ENCODE assay signal across 31 cellular contexts in the genomic region with DNA sequence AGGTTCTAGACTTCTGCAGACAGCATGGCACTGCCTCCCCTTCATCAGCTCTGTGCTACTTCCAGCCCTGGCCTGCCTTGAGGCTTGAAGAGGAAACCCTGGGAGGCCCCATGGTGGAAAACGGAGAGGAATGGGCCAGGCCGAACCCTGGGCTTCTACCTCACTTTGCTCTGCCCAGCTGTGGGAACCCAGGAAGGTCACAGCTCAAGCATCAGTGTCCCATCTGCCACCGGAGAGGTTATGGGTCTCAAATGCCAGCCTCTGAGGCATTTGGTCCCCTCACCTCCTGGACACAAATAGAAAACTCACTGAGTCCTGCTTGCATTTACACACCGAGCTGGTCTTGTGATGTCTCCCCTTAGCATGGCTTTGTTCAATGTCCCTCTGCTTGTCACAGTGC.
"Had no signal": no experiment of that assay in that cellular context is flagged by ENCODE, and none has a peak within 500 bp of the region (broad histone marks: within the 10 kb centered on the region; RNA-seq: fewer than 3 reads in every experiment).

No MANE protein-coding gene starts in this region.

- H3K9me3 ChIP-seq: adrenal gland, body of pancreas, breast epithelium, colonic mucosa, esophagus squamous epithelium had no signal

- ATAC-seq: activated CD4-positive, alpha-beta T cell treated with anti-CD3 and anti-CD28 coated beads for 36 hours; activated CD8-positive, alpha-beta memory T cell treated with anti-CD3 and anti-CD28 coated beads, Interleukin-2, amount 10 ng/mL, durations not matched to agents 7 days and 5 days; activated CD8-positive, alpha-beta T cell treated with anti-CD3 and anti-CD28 coated beads, Interleukin-2, amount 10 ng/mL, durations not matched to agents 7 days and 5 days; activated naive CD8-positive, alpha-beta T cell treated with anti-CD3 and anti-CD28 coated beads, Interleukin-2, amount 50 U/mL, for 24 hours; body of pancreas; T-helper 17 cell had no signal

- H3K4me1 ChIP-seq: adrenal gland, breast epithelium, colonic mucosa had no signal

- H3K9me3 Mint-ChIP-seq: activated CD4-positive, alpha-beta memory T cell treated with anti-CD3 and anti-CD28 coated beads for 36 hours; activated CD4-positive, alpha-beta T cell treated with anti-CD3 and anti-CD28 coated beads, Interleukin-2, amount 10 ng/mL, durations not matched to agents 24 days and 14 days; activated naive CD4-positive, alpha-beta T cell treated with anti-CD3 and anti-CD28 coated beads for 36 hours; activated naive CD4-positive, alpha-beta T cell treated with anti-CD3 and anti-CD28 coated beads, Interleukin-2, amount 50 U/mL, for 24 hours; activated naive CD8-positive, alpha-beta T cell treated with anti-CD3 and anti-CD28 coated beads for 36 hours; activated naive CD8-positive, alpha-beta T cell treated with anti-CD3 and anti-CD28 coated beads, Interleukin-2, amount 50 U/mL, for 24 hours; activated T-helper 1 cell treated with anti-CD3 and anti-CD28 coated beads, Interleukin-12 subunit alpha, Interleukin-12 subunit beta, Interleukin-2, Interleukin-4 antibody, amounts not matched to agents 30 ng/mL and 10 ng/mL and 1 ng/mL, durations not matched to agents 14 hours and 24 hours and 36 hours; activated T-helper 2 cell treated with anti-CD3 and anti-CD28 coated beads, Interferon-gamma antibody, Interleukin-2, Interleukin-4, amounts not matched to agents 10 μg/mL and 5 μg/mL and 100 μg/mL, durations not matched to agents 14 hours and 24 hours and 36 hours had no signal

- H3K27me3 Mint-ChIP-seq: activated CD8-positive, alpha-beta memory T cell treated with anti-CD3 and anti-CD28 coated beads, Interleukin-2, amount 10 ng/mL, durations not matched to agents 7 days and 5 days had no signal

- H3K27me3 ChIP-seq: body of pancreas, breast epithelium, cardiac muscle cell, colonic mucosa had no signal

- H3K4me3 ChIP-seq: adrenal gland, body of pancreas, breast epithelium, cardiac muscle cell, colonic mucosa, esophagus squamous epithelium had no signal

- H3K27ac Mint-ChIP-seq: activated CD4-positive, alpha-beta memory T cell treated with anti-CD3 and anti-CD28 coated beads for 36 hours; activated CD4-positive, alpha-beta T cell treated with anti-CD3 and anti-CD28 coated beads for 36 hours; activated CD4-positive, alpha-beta T cell treated with anti-CD3 and anti-CD28 coated beads, Interleukin-2, amount 10 ng/mL, durations not matched to agents 24 days and 14 days; activated CD8-positive, alpha-beta memory T cell treated with anti-CD3 and anti-CD28 coated beads, Interleukin-2, amount 10 ng/mL, durations not matched to agents 7 days and 5 days; activated CD8-positive, alpha-beta T cell treated with anti-CD3 and anti-CD28 coated beads, Interleukin-2, amount 10 ng/mL, durations not matched to agents 7 days and 5 days; activated naive CD4-positive, alpha-beta T cell treated with anti-CD3 and anti-CD28 coated beads for 36 hours; activated naive CD4-positive, alpha-beta T cell treated with anti-CD3 and anti-CD28 coated beads, Interleukin-2, amount 50 U/mL, for 24 hours; activated naive CD8-positive, alpha-beta T cell treated with anti-CD3 and anti-CD28 coated beads for 36 hours; activated naive CD8-positive, alpha-beta T cell treated with anti-CD3 and anti-CD28 coated beads, Interleukin-2, amount 50 U/mL, for 24 hours; activated T-helper 1 cell treated with anti-CD3 and anti-CD28 coated beads, Interleukin-12 subunit alpha, Interleukin-12 subunit beta, Interleukin-2, Interleukin-4 antibody, amounts not matched to agents 30 ng/mL and 10 ng/mL and 1 ng/mL, durations not matched to agents 14 hours and 24 hours and 36 hours; activated T-helper 2 cell treated with anti-CD3 and anti-CD28 coated beads, Interferon-gamma antibody, Interleukin-2, Interleukin-4, amounts not matched to agents 10 μg/mL and 5 μg/mL and 100 μg/mL, durations not matched to agents 14 hours and 24 hours and 36 hours; T-helper 17 cell had no signal

- H3K4me3 Mint-ChIP-seq: activated CD4-positive, alpha-beta memory T cell treated with anti-CD3 and anti-CD28 coated beads for 36 hours; activated CD4-positive, alpha-beta T cell treated with anti-CD3 and anti-CD28 coated beads for 36 hours; activated CD4-positive, alpha-beta T cell treated with anti-CD3 and anti-CD28 coated beads, Interleukin-2, amount 10 ng/mL, durations not matched to agents 24 days and 14 days; activated CD8-positive, alpha-beta memory T cell treated with anti-CD3 and anti-CD28 coated beads, Interleukin-2, amount 10 ng/mL, durations not matched to agents 7 days and 5 days; activated CD8-positive, alpha-beta T cell treated with anti-CD3 and anti-CD28 coated beads, Interleukin-2, amount 10 ng/mL, durations not matched to agents 7 days and 5 days; activated naive CD4-positive, alpha-beta T cell treated with anti-CD3 and anti-CD28 coated beads for 36 hours; activated naive CD4-positive, alpha-beta T cell treated with anti-CD3 and anti-CD28 coated beads, Interleukin-2, amount 50 U/mL, for 24 hours; activated naive CD8-positive, alpha-beta T cell treated with anti-CD3 and anti-CD28 coated beads for 36 hours; activated naive CD8-positive, alpha-beta T cell treated with anti-CD3 and anti-CD28 coated beads, Interleukin-2, amount 50 U/mL, for 24 hours; activated T-helper 1 cell treated with anti-CD3 and anti-CD28 coated beads, Interleukin-12 subunit alpha, Interleukin-12 subunit beta, Interleukin-2, Interleukin-4 antibody, amounts not matched to agents 30 ng/mL and 10 ng/mL and 1 ng/mL, durations not matched to agents 14 hours and 24 hours and 36 hours; T-helper 17 cell had no signal

- H3K4me1 Mint-ChIP-seq: activated CD4-positive, alpha-beta T cell treated with anti-CD3 and anti-CD28 coated beads for 36 hours; activated CD4-positive, alpha-beta T cell treated with anti-CD3 and anti-CD28 coated beads, Interleukin-2, amount 10 ng/mL, durations not matched to agents 24 days and 14 days; activated CD8-positive, alpha-beta memory T cell treated with anti-CD3 and anti-CD28 coated beads, Interleukin-2, amount 10 ng/mL, durations not matched to agents 7 days and 5 days; activated naive CD4-positive, alpha-beta T cell treated with anti-CD3 and anti-CD28 coated beads, Interleukin-2, amount 50 U/mL, for 24 hours; activated naive CD8-positive, alpha-beta T cell treated with anti-CD3 and anti-CD28 coated beads for 36 hours; activated naive CD8-positive, alpha-beta T cell treated with anti-CD3 and anti-CD28 coated beads, Interleukin-2, amount 50 U/mL, for 24 hours had no signal

- H3K36me3 Mint-ChIP-seq: activated CD4-positive, alpha-beta memory T cell treated with anti-CD3 and anti-CD28 coated beads for 36 hours; activated CD8-positive, alpha-beta memory T cell treated with anti-CD3 and anti-CD28 coated beads, Interleukin-2, amount 10 ng/mL, durations not matched to agents 7 days and 5 days; activated naive CD4-positive, alpha-beta T cell treated with anti-CD3 and anti-CD28 coated beads, Interleukin-2, amount 50 U/mL, for 24 hours; activated naive CD8-positive, alpha-beta T cell treated with anti-CD3 and anti-CD28 coated beads for 36 hours had no signal

- H3K36me3 ChIP-seq: adrenal gland, breast epithelium, cardiac muscle cell, colonic mucosa, esophagus squamous epithelium had no signal

- DNase-seq: activated CD4-positive, alpha-beta memory T cell treated with anti-CD3 and anti-CD28 coated beads for 36 hours; activated CD4-positive, alpha-beta T cell treated with anti-CD3 and anti-CD28 coated beads for 36 hours; activated CD4-positive, alpha-beta T cell treated with anti-CD3 and anti-CD28 coated beads, Interleukin-2, amount 10 ng/mL, durations not matched to agents 24 days and 14 days; activated CD4-positive, CD25-positive, alpha-beta regulatory T cell; activated CD4-positive, CD25-positive, alpha-beta regulatory T cell treated with anti-CD3 and anti-CD28 coated beads, Interleukin-2, amount 50 U/mL, for 72 hours; activated CD8-positive, alpha-beta memory T cell treated with anti-CD3 and anti-CD28 coated beads, Interleukin-2, amount 50 U/mL, for 4 hours; activated CD8-positive, alpha-beta T cell treated with anti-CD3 and anti-CD28 coated beads, Interleukin-2, amount 10 ng/mL, durations not matched to agents 7 days and 5 days; activated naive CD4-positive, alpha-beta T cell treated with anti-CD3 and anti-CD28 coated beads for 36 hours; activated naive CD8-positive, alpha-beta T cell treated with anti-CD3 and anti-CD28 coated beads for 36 hours; activated naive CD8-positive, alpha-beta T cell treated with anti-CD3 and anti-CD28 coated beads, Interleukin-2, amount 50 U/mL, for 24 hours; activated T-cell treated with anti-CD3 and anti-CD28 coated beads, Interleukin-2, amount 50 U/mL, for 1 hour; activated T-cell treated with anti-CD3 and anti-CD28 coated beads, Interleukin-2, amount 50 U/mL, for 48 hours; adrenal gland; amygdala; aorta; body of pancreas; central memory CD4-positive, alpha-beta T cell; cerebellar nuclear complex; colonic mucosa; effector CD8-positive, alpha-beta T cell; esophagus squamous epithelium; foreskin melanocyte; T-helper 1 cell; T-helper 17 cell had no signal

- H3K27ac ChIP-seq: adrenal gland, body of pancreas, breast epithelium, cardiac muscle cell, colonic mucosa, epithelial cell of prostate, esophagus squamous epithelium had no signal
